8 cellular contexts compared by ENCODE assay signal in the genomic region with DNA sequence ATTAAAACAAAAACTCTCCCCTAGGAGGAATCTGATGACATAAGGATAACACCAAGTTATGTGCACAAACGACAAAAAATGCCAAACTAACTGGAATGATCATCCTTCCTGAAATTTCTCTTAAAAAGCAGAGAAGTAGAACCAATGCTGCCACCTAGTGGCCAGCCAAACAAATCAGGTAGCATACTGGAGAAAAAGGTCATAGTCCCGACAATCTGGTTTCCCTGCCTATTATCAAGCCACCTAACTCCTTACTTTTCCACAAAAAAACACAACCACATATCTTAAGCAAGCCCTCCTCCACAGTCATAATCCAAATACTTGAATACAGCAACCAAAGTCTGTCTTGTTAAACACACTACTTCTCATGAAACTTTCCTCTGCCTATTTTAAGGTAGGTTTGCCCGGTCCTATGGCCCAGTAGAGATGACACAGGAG. TPM values are rescaled to one million over a fixed set of nuclear protein-coding genes. Genes with fewer than 3 reads are reported as not detected.
DNase-seq lines count a peak whose midpoint lies in the region; ATAC-seq and TF ChIP-seq lines count a peak whose summit lies in the region.

No MANE protein-coding gene starts in this region.

- H3K79me2 ChIP-seq in SK-N-SH (ENCODE audit: insufficient read depth) = peaks cover 14% of the 10 kb centered on the region

- H3K27me3 ChIP-seq in SK-N-SH (ENCODE audit: insufficient read depth) = no peaks in the 10 kb centered on the region
- H3K27me3 ChIP-seq in heart right ventricle = no peaks in the 10 kb centered on the region

- no peaks in the 10 kb centered on the region for H4K20me1 ChIP-seq in SK-N-SH (ENCODE audit: insufficient read depth)

- peaks cover 51 to 61% of the 10 kb centered on the region in 2 experiments for H3K36me3 ChIP-seq in SK-N-SH (replicated peaks in 1 of 2; ENCODE audit: control insufficient read depth in 1 of 2, insufficient read depth in 2 of 2, low read length in 1 of 2)
- peaks cover 0 to 86% (median 37%) of the 10 kb centered on the region in 9 donors for H3K36me3 ChIP-seq in heart right ventricle

- no peak overlapping the region for H2AFZ ChIP-seq in SK-N-SH (ENCODE audit: low read depth)

- intact Hi-C loops in heart right ventricle (cut with DNase I) = loop anchor here in 7 of 10 donors (2.0 to 10.0 kb wide), 5 partner anchors 38 to 170 kb away; no protein-coding TSS in a partner anchor
- intact Hi-C loops in sciatic nerve (cut with DNase I) = no loop called here

- POLR2A ChIA-PET in SK-N-SH (lab: Yijun Ruan, JAX) = no interaction called here

- H3K27ac ChIP-seq in SK-N-SH (ENCODE audit: low read depth in 2 of 2, low read length in 1 of 2) (no peak overlapping the region), heart right ventricle (peak overlapping the region in 1 of 10 donors; percentile 21)

- H3F3A ChIP-seq in SK-N-SH (replicated peaks; ENCODE audit: insufficient read depth) = peaks cover 13% of the 10 kb centered on the region

- peaks cover 0 to 7% of the 10 kb centered on the region in 2 experiments; a peak in 2 of 4 replicates for H3K4me1 ChIP-seq in SK-N-SH (ENCODE audit: control insufficient read depth in 1 of 2, insufficient read depth in 2 of 2, low read depth in 1 of 2, low read length in 1 of 2)
- H3K4me1 ChIP-seq in heart right ventricle = peaks cover 0 to 53% (median 33%) of the 10 kb centered on the region in 9 donors

- H3K9me3 ChIP-seq in SK-N-SH (no peaks in the 10 kb centered on the region), heart right ventricle (no peaks in the 10 kb centered on the region)

- CTCF ChIA-PET in SK-N-SH (lab: Yijun Ruan, JAX) = interaction anchor here (0.6 to 4.7 kb wide), 5 partner anchors 11 to 752 kb away, joined by 3 to 20 read pairs (median 3); no protein-coding TSS in a partner anchor

- TF ChIP-seq RAD21 in SK-N-SH (IDR thresholded peaks at IDR 0.05; ENCODE audit: low read length) = peak; percentile 83

- no peak for TF ChIP-seq EP300 in SK-N-SH (IDR thresholded peaks at IDR 0.05; ENCODE audit: borderline replicate concordance in 1 of 2, low read depth in 1 of 2, low read length in 1 of 2)

- peak; percentile 18 for DNase-seq in DMS79 (lab: John Stamatoyannopoulos, UW)
- DNase-seq in M059J (ENCODE audit: low read depth) = peak; percentile 80
- peak; percentile 36 for DNase-seq in SK-N-SH
- DNase-seq in activated naive CD4-positive, alpha-beta T cell treated with anti-CD3 and anti-CD28 coated beads, Interleukin-2, amount 50 U/mL, for 16 hours = peak; percentile 62
- DNase-seq in heart right ventricle = peak; percentile 43 to 69
- peak; percentile 88 for DNase-seq in sciatic nerve (ENCODE audit: low spot score)

- H3K9me2 ChIP-seq in SK-N-SH = no peaks in the 10 kb centered on the region

- H3K4me3 ChIP-seq in SK-N-SH (ENCODE audit: low read depth in 2 of 2, low read length in 1 of 2) = no peak overlapping the region
- H3K4me3 ChIP-seq in heart right ventricle = no peak overlapping the region

- WGBS in SK-N-SH (ENCODE audit: low lambda C conversion rate) = 40% methylated on average over 3 of the region's 3 CpGs
- 27% methylated on average over 3 of the region's 3 CpGs for WGBS in heart right ventricle, 2 donors

- H3K4me2 ChIP-seq in SK-N-SH = no peak overlapping the region

- H3K9ac ChIP-seq in SK-N-SH = no peak overlapping the region

- no peak for ATAC-seq in heart right ventricle
- ATAC-seq in sciatic nerve = no peak
- no peak for ATAC-seq in HG03571 (IDR thresholded peaks at IDR 0.05; ENCODE audit: unreplicated experiment)
- ATAC-seq in GM21723 (IDR thresholded peaks at IDR 0.05; ENCODE audit: unreplicated experiment) = no peak

- TF ChIP-seq CTCF in SK-N-SH (IDR thresholded peaks at IDR 0.05) (peak; percentile 94), heart right ventricle (IDR thresholded peaks at IDR 0.05) (peak; percentile 80 to 90 (median 87))

TF ChIP-seq in SK-N-SH, 30 proteins besides CTCF, POLR2A, EP300 and RAD21:
- TF ChIP-seq ELF1 (IDR thresholded peaks at IDR 0.05) = no peak
- TF ChIP-seq GABPA (IDR thresholded peaks at IDR 0.05; ENCODE audit: low read depth) = no peak
- no peak for TF ChIP-seq MXI1 (IDR thresholded peaks at IDR 0.05; ENCODE audit: low read depth, low read length)
- no peak for TF ChIP-seq CHD2 (IDR thresholded peaks at IDR 0.05; ENCODE audit: low read length, partially characterized antibody)
- TF ChIP-seq USF1 (IDR thresholded peaks at IDR 0.05; ENCODE audit: borderline replicate concordance, low read depth) = no peak
- TF ChIP-seq SMC3 (IDR thresholded peaks at IDR 0.05; ENCODE audit: low read depth, low read length) = peak; percentile 60
- no peak for TF ChIP-seq GATA2 (CRISPR knock-in tag; IDR thresholded peaks at IDR 0.05)
- no peak for TF ChIP-seq MEF2A (IDR thresholded peaks at IDR 0.05; ENCODE audit: borderline replicate concordance, low read depth)

RNA-seq across cellular contexts. Expression of gene OARD1, which starts 5.3 kb away (rescaled TPM):
- 17.7 and 23.0 TPM in 2 replicates for total RNA-seq in M059J (2014; rRNA removed; shearing (Covaris generic))
- polyA plus RNA-seq in SK-N-SH (2012; rRNA removed) (5.6 and 6.4 TPM in 2 replicates), heart right ventricle (10 to 100 TPM; 22.7 to 31.2 TPM)
- 9.3 and 15.7 TPM in 2 replicates for polyA plus RNA-seq in SK-N-SH (2012; cell fraction: cytosol; rRNA removed)
- 2.2 and 4.7 TPM in 2 replicates for polyA plus RNA-seq in SK-N-SH (2012; cell fraction: nucleus; rRNA removed)
- total RNA-seq in heart right ventricle (10 to 100 TPM; 13.7 to 24.7 (median 16.6) TPM), sciatic nerve (26.4 TPM)

RNA-seq across cellular contexts. Expression of gene NFYA, which starts 5.9 kb away (rescaled TPM):
- total RNA-seq in M059J (2014; rRNA removed; shearing (Covaris generic)) = 9.4 and 19.2 TPM in 2 replicates
- 6.8 and 9.7 TPM in 2 replicates for polyA plus RNA-seq in SK-N-SH (2012; rRNA removed)
- polyA plus RNA-seq in SK-N-SH (2012; cell fraction: cytosol; rRNA removed) = 6.8 and 8.1 TPM in 2 replicates
- 10.5 and 17.2 TPM in 2 replicates for polyA plus RNA-seq in SK-N-SH (2012; cell fraction: nucleus; rRNA removed)
- total RNA-seq in heart right ventricle = 10 to 100 TPM in 7 of 10 donors, 1 to 10 TPM in 3; 8.9 to 12.0 (median 10.5) TPM
- polyA plus RNA-seq in heart right ventricle = 1 to 10 TPM; 4.2 to 6.1 TPM
- total RNA-seq in sciatic nerve = 27.7 TPM

RNA-seq across cellular contexts. Expression of gene APOBEC2, which starts 13.9 kb away (rescaled TPM):
- not detected in 2 replicates for total RNA-seq in M059J (2014; rRNA removed; shearing (Covaris generic))
- not detected in 2 replicates for polyA plus RNA-seq in SK-N-SH (2012; rRNA removed)
- not detected in 2 replicates for polyA plus RNA-seq in SK-N-SH (2012; cell fraction: cytosol; rRNA removed)
- not detected in 2 replicates for polyA plus RNA-seq in SK-N-SH (2012; cell fraction: nucleus; rRNA removed)
- 100 to 1,000 TPM; 174 to 307 (median 224) TPM for total RNA-seq in heart right ventricle
- 100 to 1,000 TPM in 1 of 2 donors, 10 to 100 TPM in 1; 79.0 to 134 TPM for polyA plus RNA-seq in heart right ventricle
- total RNA-seq in sciatic nerve = not detected

RNA-seq across cellular contexts. Expression of gene TSPO2, which starts 24.6 kb away (rescaled TPM):
- not detected in 2 replicates for total RNA-seq in M059J (2014; rRNA removed; shearing (Covaris generic))
- polyA plus RNA-seq in SK-N-SH (2012; rRNA removed) = not detected in 2 replicates
- not detected in 2 replicates for polyA plus RNA-seq in SK-N-SH (2012; cell fraction: cytosol; rRNA removed)
- not detected in 2 replicates for polyA plus RNA-seq in SK-N-SH (2012; cell fraction: nucleus; rRNA removed)
- not detected for total RNA-seq in heart right ventricle
- polyA plus RNA-seq in heart right ventricle = not detected
- 0.53 TPM for total RNA-seq in sciatic nerve

RNA-seq across cellular contexts. Expression of gene UNC5CL, which starts 27.9 kb away (rescaled TPM):
- total RNA-seq in M059J (2014; rRNA removed; shearing (Covaris generic)) = 0.02 and 0.20 TPM in 2 replicates
- polyA plus RNA-seq in SK-N-SH (2012; rRNA removed) (0.10 TPM in 2 replicates), heart right ventricle (1 to 10 TPM in 1 of 2 donors, under 1 TPM in 1; 0.42 to 1.9 TPM)
- 0.05 and 0.08 TPM in 2 replicates for polyA plus RNA-seq in SK-N-SH (2012; cell fraction: cytosol; rRNA removed)
- 1.1 and 1.2 TPM in 2 replicates for polyA plus RNA-seq in SK-N-SH (2012; cell fraction: nucleus; rRNA removed)
- total RNA-seq in heart right ventricle (under 1 TPM; 0.19 to 0.81 (median 0.45) TPM), sciatic nerve (1.6 TPM)

Comparison
In these comparisons a context has a peak if more than half of its experiments do, and no peak if none do; other contexts are left out.
1. DNase-seq: peak in every context shown above with its lines; median percentile 88 in sciatic nerve; 80 in M059J; 62 in activated naive CD4-positive, alpha-beta T cell treated with anti-CD3 and anti-CD28 coated beads, Interleukin-2, amount 50 U/mL, for 16 hours; 56 in heart right ventricle; 36 in SK-N-SH; 18 in DMS79.
2. RNA of gene APOBEC2, which starts 13.9 kb away (total RNA-seq): 174 to 307 TPM in heart right ventricle; not detected in M059J and not detected in sciatic nerve (single experiment); every median in the first group is over 100 times any median in the second.